8 cellular contexts compared by ENCODE assay signal in the genomic region with DNA sequence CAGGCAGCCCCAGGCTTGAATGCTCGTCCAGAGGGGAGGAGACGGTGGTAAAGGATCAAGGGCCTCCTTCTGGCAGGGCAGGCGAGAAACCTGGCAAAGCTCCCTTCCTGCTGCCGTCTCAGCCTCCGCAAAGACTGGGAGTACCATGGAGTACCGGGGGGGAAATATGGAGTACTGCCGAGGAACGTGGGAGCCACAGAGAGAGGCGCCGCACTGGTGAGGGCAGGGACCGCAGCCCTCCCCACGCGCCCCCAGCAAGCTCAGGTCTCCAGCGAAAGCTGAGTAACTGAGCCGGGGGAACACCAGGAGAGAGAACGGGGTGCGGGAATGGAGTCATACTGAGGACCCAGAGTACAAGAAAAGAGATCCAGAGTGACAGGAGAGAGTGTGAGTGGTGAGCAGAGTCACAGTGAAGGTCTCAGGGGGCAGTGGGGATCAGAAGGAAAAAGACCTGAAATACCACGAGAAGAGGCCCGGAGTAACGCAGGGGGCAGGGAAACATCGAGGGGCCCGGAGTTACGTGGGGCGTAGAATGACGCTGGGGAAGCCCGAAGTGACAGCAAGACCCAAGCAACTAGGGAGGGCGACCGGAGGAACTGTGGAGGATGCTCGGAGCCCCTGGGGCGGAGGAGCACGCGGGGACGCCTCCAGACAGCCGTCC. TPM values are rescaled to one million over a fixed set of nuclear protein-coding genes. Genes with fewer than 3 reads are reported as not detected.
DNase-seq lines count a peak whose midpoint lies in the region; ATAC-seq and TF ChIP-seq lines count a peak whose summit lies in the region.

No MANE protein-coding gene starts in this region.

- H3K27me3 Mint-ChIP-seq in CD14-positive monocyte (ENCODE audit: low read depth in 3 of 3), result peaks cover 0 to 2% (median 0%) of the 10 kb centered on the region in 3 donors
- no peaks in the 10 kb centered on the region for H3K27me3 Mint-ChIP-seq in T-helper 17 cell

- H3K27ac Mint-ChIP-seq in CD14-positive monocyte (peak overlapping the region; percentile 80 to 96 (median 92)), T-helper 17 cell (peak overlapping the region; percentile 99)

- H3K36me3 ChIP-seq in HUES48 (ENCODE audit: control insufficient read depth, insufficient read depth, low read length), result no peaks in the 10 kb centered on the region

- DNase-seq in CD14-positive monocyte (ENCODE audit: low spot score) (no peak), T-helper 17 cell (peak in 1 of 3 donors; percentile 22), cerebellar cortex (ENCODE audit: low spot score) (peak; percentile 58), left kidney (ENCODE audit: low read depth, low spot score) (peak; percentile 72)
- DNase-seq in stimulated activated CD4-positive, alpha-beta T cell treated with anti-CD3 and anti-CD28 coated beads, TNF-alpha, amount 100 ng/mL, for 24 hours (ENCODE audit: low read depth in 3 of 3), result peak; percentile 35 to 55 (median 44)

- H3K36me3 Mint-ChIP-seq in CD14-positive monocyte (peaks cover 46 to 54% of the 10 kb centered on the region in 2 donors), T-helper 17 cell (ENCODE audit: low read depth) (no peaks in the 10 kb centered on the region)

- H3K27me3 ChIP-seq in HUES48 (ENCODE audit: control insufficient read depth, insufficient read depth, low read length), result no peaks in the 10 kb centered on the region; the same call in 1 of the 2 replicates

- ATAC-seq in GM19372 (IDR thresholded peaks at IDR 0.05; ENCODE audit: low read depth, unreplicated experiment), result peak; percentile 19
- peak; percentile 57 for ATAC-seq in T-helper 17 cell
- no peak for ATAC-seq in HG03571 (IDR thresholded peaks at IDR 0.05; ENCODE audit: unreplicated experiment)

- no peak for TF ChIP-seq CTCF in CD14-positive monocyte (IDR thresholded peaks at IDR 0.05)

- H3K9me3 Mint-ChIP-seq in CD14-positive monocyte, result peaks cover 0 to 2% (median 0%) of the 10 kb centered on the region in 7 donors

- peaks cover 39% of the 10 kb centered on the region for H3K4me1 Mint-ChIP-seq in CD14-positive monocyte
- peaks cover 40% of the 10 kb centered on the region for H3K4me1 Mint-ChIP-seq in T-helper 17 cell

- peaks cover 10% of the 10 kb centered on the region; the same call in 1 of the 2 replicates for H3K4me1 ChIP-seq in HUES48 (ENCODE audit: control insufficient read depth, insufficient read depth, low read length)

- H3K9ac ChIP-seq in HUES48 (ENCODE audit: low read depth, low read length), result no peak overlapping the region

- intact Hi-C loops in CD14-positive monocyte (cut with micrococcal nuclease), result loop anchor here in 1 of 2 donors (10.0 kb wide), 1 partner anchor 243 kb away; no protein-coding TSS in a partner anchor

- peak overlapping the region; percentile 72 for H3K4me3 ChIP-seq in HUES48 (ENCODE audit: low read depth, low read length)

- H3K27ac ChIP-seq in HUES48 (ENCODE audit: low read depth, low read length), result peak overlapping the region; percentile 27

- no peaks in the 10 kb centered on the region for H3K9me3 ChIP-seq in HUES48 (ENCODE audit: control insufficient read depth, insufficient read depth, low read length)
- no peaks in the 10 kb centered on the region for H3K9me3 ChIP-seq in T-helper 17 cell (ENCODE audit: control insufficient read depth, low read length, poor library complexity, severe bottlenecking)

- H3K4me3 Mint-ChIP-seq in CD14-positive monocyte (peak overlapping the region; percentile 98 to 100), T-helper 17 cell (peak overlapping the region; percentile 100)

RNA-seq across cellular contexts. Expression of a gene that starts 0.7 kb away (rescaled TPM):
- polyA plus RNA-seq in CD14-positive monocyte, result 10 to 100 TPM in 1 of 2 donors, 1 to 10 TPM in 1; 7.2 to 10.6 TPM
- total RNA-seq in T-helper 17 cell, result 100 to 1,000 TPM; 169 to 174 TPM

RNA-seq across cellular contexts. Expression of a gene that starts 1.2 kb away (rescaled TPM):
- polyA plus RNA-seq in CD14-positive monocyte, result 1 to 10 TPM in 1 of 2 donors, under 1 TPM in 1; 0.51 to 1.4 TPM
- 1 to 10 TPM in 1 of 2 donors, under 1 TPM in 1; 0.94 to 1.2 TPM for total RNA-seq in T-helper 17 cell

RNA-seq across cellular contexts. Expression of a gene that starts 10.0 kb away (rescaled TPM):
- 10 to 100 TPM; 18.5 to 19.0 TPM for polyA plus RNA-seq in CD14-positive monocyte
- total RNA-seq in T-helper 17 cell, result 10 to 100 TPM; 53.0 to 57.2 TPM

RNA-seq across cellular contexts. Expression of a gene that starts 10.2 kb away (rescaled TPM):
- 10 to 100 TPM; 14.0 to 17.6 TPM for polyA plus RNA-seq in CD14-positive monocyte
- total RNA-seq in T-helper 17 cell, result 100 to 1,000 TPM; 140 to 175 TPM

RNA-seq across cellular contexts. Expression of a gene that starts 20.5 kb away (rescaled TPM):
- 1 to 10 TPM; 1.8 to 2.1 TPM for polyA plus RNA-seq in CD14-positive monocyte
- total RNA-seq in T-helper 17 cell, result 10 to 100 TPM; 20.9 to 23.2 TPM
